In the genomic region with DNA sequence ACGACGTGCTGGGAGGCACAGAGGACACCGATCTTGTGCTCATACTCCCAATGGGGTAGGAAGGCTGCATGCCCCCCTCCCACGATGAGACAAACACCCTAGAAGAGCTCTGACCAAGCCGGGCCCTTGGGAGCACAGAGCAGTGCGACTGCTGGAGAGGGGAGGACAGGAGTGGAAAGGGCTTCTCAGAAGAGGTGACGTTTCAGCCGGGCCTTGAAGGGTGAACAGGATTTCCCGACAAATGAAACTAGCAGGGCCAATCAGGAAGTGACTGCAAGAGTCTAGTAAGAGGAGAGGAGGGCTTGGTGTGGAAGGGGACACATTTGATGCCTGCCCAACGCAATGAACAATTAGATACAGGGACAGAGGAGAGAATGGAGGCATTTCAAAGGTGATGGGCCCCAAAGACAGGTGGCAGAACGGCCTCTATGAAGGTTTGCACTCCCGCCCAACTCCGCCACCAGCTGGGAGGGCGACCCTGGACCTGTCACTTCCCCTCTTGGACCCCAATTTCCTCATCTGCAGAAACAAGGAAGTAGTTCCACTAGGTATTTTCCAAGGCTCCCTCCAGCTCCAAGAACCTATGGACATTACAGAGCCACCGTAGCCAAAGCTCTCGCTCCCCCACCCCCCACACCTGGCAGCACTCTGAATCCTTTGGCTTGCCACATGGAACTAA, we compare ENCODE assay signal across 8 cellular contexts. TPM values are rescaled to one million over a fixed set of nuclear protein-coding genes. Genes with fewer than 3 reads are reported as not detected.
DNase-seq lines count a peak whose midpoint lies in the region; ATAC-seq and TF ChIP-seq lines count a peak whose summit lies in the region.

No MANE protein-coding gene starts in this region.

- CTCF ChIA-PET in activated CD8-positive, alpha-beta T cell treated with anti-CD3 and anti-CD28 coated beads for 36 hours (lab: Charles Lee), result interaction anchor here (0.9 to 4.4 kb wide), 8 partner anchors 15 to 175 kb away, joined by 3 to 40 read pairs (median 5); a partner anchor contains a TSS

- no peak for TF ChIP-seq CTCF in activated CD8-positive, alpha-beta T cell treated with anti-CD3 and anti-CD28 coated beads for 36 hours (IDR thresholded peaks at IDR 0.05)

- H3K27me3 Mint-ChIP-seq in activated CD8-positive, alpha-beta T cell treated with anti-CD3 and anti-CD28 coated beads for 36 hours, result no peaks in the 10 kb centered on the region

- no peak overlapping the region for H3K4me3 ChIP-seq in right cardiac atrium (ENCODE audit: low read length)

- H3K4me1 Mint-ChIP-seq in activated CD8-positive, alpha-beta T cell treated with anti-CD3 and anti-CD28 coated beads for 36 hours (ENCODE audit: low read depth), result peaks cover 21% of the 10 kb centered on the region

- POLR2A ChIA-PET in activated CD8-positive, alpha-beta T cell treated with anti-CD3 and anti-CD28 coated beads for 36 hours (lab: Charles Lee), result interaction anchor here (1.0 to 12.0 kb wide), 10 partner anchors 8 to 430 kb away, joined by 3 to 105 read pairs (median 8); a partner anchor contains a TSS

- H3K9me3 ChIP-seq in right cardiac atrium (ENCODE audit: control insufficient read depth, low read length), result no peaks in the 10 kb centered on the region

- intact Hi-C loops in right cardiac atrium (cut with DNase I), result no loop called here
- intact Hi-C loops in left cardiac atrium (cut with DNase I), result no loop called here
- intact Hi-C loops in activated CD8-positive, alpha-beta T cell treated with anti-CD3 and anti-CD28 coated beads for 36 hours (cut with micrococcal nuclease), result no loop called here

- WGBS in right cardiac atrium, result 45% methylated on average over 16 of the region's 16 CpGs

- peaks cover 9% of the 10 kb centered on the region for H3K4me1 ChIP-seq in right cardiac atrium (ENCODE audit: control insufficient read depth, insufficient read depth, low read length)

- DNase-seq in right cardiac atrium, result peak in 1 of 3 donors; percentile 50
- no peak for DNase-seq in left cardiac atrium
- peak; percentile 58 for DNase-seq in activated CD8-positive, alpha-beta T cell treated with anti-CD3 and anti-CD28 coated beads for 36 hours
- DNase-seq in lung microvascular endothelial cell (ENCODE audit: low read depth in 2 of 2), result peak; percentile 35 to 59
- no peak for DNase-seq in NK-92 treated with Interleukin-12 subunit alpha and Interleukin-12 subunit beta, amount 100 ng/mL, for 24 hours (lab: John Stamatoyannopoulos, UW)
- no peak for DNase-seq in NCI-H774 (lab: John Stamatoyannopoulos, UW)

- peaks cover 47% of the 10 kb centered on the region for H3K36me3 Mint-ChIP-seq in activated CD8-positive, alpha-beta T cell treated with anti-CD3 and anti-CD28 coated beads for 36 hours (ENCODE audit: low read depth)

- H3K4me3 Mint-ChIP-seq in activated CD8-positive, alpha-beta T cell treated with anti-CD3 and anti-CD28 coated beads for 36 hours, result peak overlapping the region; percentile 93

- peak overlapping the region; percentile 17 for H3K27ac ChIP-seq in right cardiac atrium (ENCODE audit: low read length)

- no peaks in the 10 kb centered on the region for H3K9me3 Mint-ChIP-seq in activated CD8-positive, alpha-beta T cell treated with anti-CD3 and anti-CD28 coated beads for 36 hours

- H3K27ac Mint-ChIP-seq in activated CD8-positive, alpha-beta T cell treated with anti-CD3 and anti-CD28 coated beads for 36 hours, result peak overlapping the region; percentile 95

- ATAC-seq in right cardiac atrium (no peak), left cardiac atrium (no peak), GM19035 (IDR thresholded peaks at IDR 0.05; ENCODE audit: unreplicated experiment) (no peak), HG02588 (IDR thresholded peaks at IDR 0.05; ENCODE audit: unreplicated experiment) (no peak)
- peak; percentile 9 for ATAC-seq in activated CD8-positive, alpha-beta T cell treated with anti-CD3 and anti-CD28 coated beads for 36 hours

- H3K27me3 ChIP-seq in right cardiac atrium (ENCODE audit: control insufficient read depth, insufficient read depth), result no peaks in the 10 kb centered on the region

RNA-seq across cellular contexts. Expression of a gene that starts 3.9 kb away (rescaled TPM):
- 10 to 100 TPM; 26.9 to 41.4 (median 32.9) TPM for total RNA-seq in right cardiac atrium
- polyA plus RNA-seq in right cardiac atrium, result 17.3 TPM
- total RNA-seq in left cardiac atrium, result 10 to 100 TPM; 30.4 to 35.7 TPM
- 100 to 1,000 TPM; 115 to 116 TPM for total RNA-seq in activated CD8-positive, alpha-beta T cell treated with anti-CD3 and anti-CD28 coated beads for 36 hours
- 10.0 and 10.3 TPM in 2 replicates for total RNA-seq in lung microvascular endothelial cell

RNA-seq across cellular contexts. Expression of a gene that starts 4.9 kb away (rescaled TPM):
- total RNA-seq in right cardiac atrium (10 to 100 TPM in 2 of 4 donors, 1 to 10 TPM in 2; 7.6 to 11.9 (median 10.4) TPM), left cardiac atrium (1 to 10 TPM; 7.7 to 9.2 TPM), lung microvascular endothelial cell (3.2 and 4.8 TPM in 2 replicates)
- polyA plus RNA-seq in right cardiac atrium, result 6.8 TPM
- 1 to 10 TPM; 4.4 to 4.5 TPM for total RNA-seq in activated CD8-positive, alpha-beta T cell treated with anti-CD3 and anti-CD28 coated beads for 36 hours

RNA-seq across cellular contexts. Expression of a gene that starts 23.2 kb away (rescaled TPM):
- 10 to 100 TPM; 14.0 to 17.7 (median 15.7) TPM for total RNA-seq in right cardiac atrium
- polyA plus RNA-seq in right cardiac atrium, result 13.3 TPM
- total RNA-seq in left cardiac atrium, result 10 to 100 TPM; 14.7 to 14.8 TPM
- total RNA-seq in activated CD8-positive, alpha-beta T cell treated with anti-CD3 and anti-CD28 coated beads for 36 hours, result 10 to 100 TPM; 14.3 to 15.8 TPM
- 13.9 and 35.9 TPM in 2 replicates for total RNA-seq in lung microvascular endothelial cell

RNA-seq across cellular contexts. Expression of a gene that starts 32.8 kb away (rescaled TPM):
- total RNA-seq in right cardiac atrium, result 10 to 100 TPM; 61.1 to 75.5 (median 66.2) TPM
- polyA plus RNA-seq in right cardiac atrium, result 108 TPM
- 10 to 100 TPM; 67.4 to 81.4 TPM for total RNA-seq in left cardiac atrium
- total RNA-seq in activated CD8-positive, alpha-beta T cell treated with anti-CD3 and anti-CD28 coated beads for 36 hours, result 100 to 1,000 TPM; 123 to 136 TPM
- 41.3 and 43.2 TPM in 2 replicates for total RNA-seq in lung microvascular endothelial cell

RNA-seq across cellular contexts. Expression of a gene that starts 41.6 kb away (rescaled TPM):
- 10 to 100 TPM; 13.4 to 22.9 (median 14.9) TPM for total RNA-seq in right cardiac atrium
- polyA plus RNA-seq in right cardiac atrium, result 20.5 TPM
- 10 to 100 TPM; 19.3 to 20.4 TPM for total RNA-seq in left cardiac atrium
- total RNA-seq in activated CD8-positive, alpha-beta T cell treated with anti-CD3 and anti-CD28 coated beads for 36 hours, result 100 to 1,000 TPM; 128 to 130 TPM
- total RNA-seq in lung microvascular endothelial cell, result 2.8 and 5.2 TPM in 2 replicates

Comparison
In these comparisons a context has a peak if more than half of its experiments do, and no peak if none do; other contexts are left out.
1. DNase-seq: peak in activated CD8-positive, alpha-beta T cell treated with anti-CD3 and anti-CD28 coated beads for 36 hours (single experiment) and lung microvascular endothelial cell (2 of 2); none in left cardiac atrium (single experiment), NK-92 treated with Interleukin-12 subunit alpha and Interleukin-12 subunit beta, amount 100 ng/mL, for 24 hours (single experiment) and NCI-H774 (single experiment).